20 cellular contexts compared by ENCODE assay signal in genomic region chr13:75494491-75494890, GRCh38.
"Had no signal": no experiment of that assay in that cellular context is flagged by ENCODE, and none has a peak within 500 bp of the region (broad histone marks: within the 10 kb centered on the region; RNA-seq: fewer than 3 reads in every experiment).

No MANE protein-coding gene starts in this region.

- DNase-seq: activated CD4-positive, alpha-beta T cell treated with anti-CD3 and anti-CD28 coated beads, Interleukin-2, amount 50 U/mL, for 4 hours; activated CD4-positive, CD25-positive, alpha-beta regulatory T cell treated with anti-CD3 and anti-CD28 coated beads, Interleukin-2, amount 50 U/mL, for 72 hours; activated naive CD4-positive, alpha-beta T cell treated with anti-CD3 and anti-CD28 coated beads, Interleukin-2, amount 50 U/mL, for 16 hours; activated T-cell treated with anti-CD3 and anti-CD28 coated beads for 4 hours; amniotic stem cell; body of pancreas; cortex of kidney; effector CD4-positive, alpha-beta T cell; foreskin melanocyte; right cardiac atrium; small intestine; stimulated activated CD4-positive, alpha-beta T cell treated with anti-CD3 and anti-CD28 coated beads, Interleukin-4, amount 100 ng/mL, for 4 hours; stimulated activated CD8-positive, alpha-beta memory T cell treated with anti-CD3 and anti-CD28 coated beads, Interleukin-4, amount 100 ng/mL, for 48 hours; stimulated activated naive CD4-positive, alpha-beta T cell treated with Interleukin-2 at 50 U/mL for 16 hours; substantia nigra; T1000 had no signal

- H3K27ac ChIP-seq: body of pancreas, prostate gland, tibial nerve, vagina had no signal

- H3K4me1 ChIP-seq: prostate gland, vagina had no signal

- H3K9me3 ChIP-seq: body of pancreas, prostate gland, tibial nerve, vagina had no signal

- H3K36me3 ChIP-seq: prostate gland, tibial nerve, vagina had no signal

- H3K4me3 ChIP-seq: body of pancreas, lung, prostate gland, tibial nerve, vagina had no signal

- H3K27me3 ChIP-seq: body of pancreas, tibial nerve, vagina had no signal
